Comparison of ENCODE assay signal across 27 cellular contexts in the genomic region with DNA sequence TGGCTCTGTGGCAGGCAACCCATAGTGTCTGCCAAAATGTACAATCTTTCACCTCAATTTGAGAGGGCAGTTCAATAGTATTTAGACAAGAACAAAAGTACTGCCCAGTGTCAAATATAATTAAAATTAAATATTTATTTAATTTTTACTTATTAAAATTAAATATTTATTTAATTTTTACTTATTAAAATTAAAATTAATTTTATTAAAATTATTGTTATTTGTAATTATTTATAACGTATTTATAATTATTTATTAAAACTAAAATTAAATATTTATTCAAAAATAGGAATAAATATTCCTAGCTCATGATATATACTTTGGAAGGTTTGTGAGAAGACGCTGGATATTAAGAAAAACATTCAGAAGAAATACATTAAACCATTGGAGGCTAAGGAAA.
"Had no signal": no experiment of that assay in that cellular context is flagged by ENCODE, and none has a peak within 500 bp of the region (broad histone marks: within the 10 kb centered on the region; RNA-seq: fewer than 3 reads in every experiment).

No MANE protein-coding gene starts in this region.

- H3K36me3 ChIP-seq: ascending aorta, cardiac muscle cell, SJCRH30 had no signal

- ATAC-seq: activated CD4-positive, alpha-beta T cell treated with anti-CD3 and anti-CD28 coated beads for 36 hours; activated CD4-positive, CD25-positive, alpha-beta regulatory T cell treated with anti-CD3 and anti-CD28 coated beads, Interleukin-2, amount 50 U/mL, for 24 hours; activated CD8-positive, alpha-beta T cell treated with anti-CD3 and anti-CD28 coated beads, Interleukin-2, amount 10 ng/mL, durations not matched to agents 7 days and 5 days; PC-3 had no signal

- H3K27ac ChIP-seq: ascending aorta, cardiac muscle cell, SJCRH30, SK-N-MC had no signal

- H3K4me3 ChIP-seq: ascending aorta, cardiac muscle cell, SJCRH30, SK-N-MC had no signal

- H3K27me3 ChIP-seq: ascending aorta, cardiac muscle cell, SJCRH30 had no signal

- H3K9me3 ChIP-seq: ascending aorta, SJCRH30 had no signal

- DNase-seq: activated CD4-positive, alpha-beta T cell treated with anti-CD3 and anti-CD28 coated beads for 36 hours; activated CD4-positive, alpha-beta T cell treated with anti-CD3 and anti-CD28 coated beads, Interleukin-2, amount 10 ng/mL, durations not matched to agents 7 days and 5 days; activated CD4-positive, alpha-beta T cell treated with anti-CD3 and anti-CD28 coated beads, Interleukin-2, amount 50 U/mL, for 48 hours; activated CD8-positive, alpha-beta T cell treated with anti-CD3 and anti-CD28 coated beads, Interleukin-2, amount 10 ng/mL, durations not matched to agents 7 days and 5 days; activated gamma-delta T cell; activated naive CD4-positive, alpha-beta T cell treated with Interleukin-2 at 50 U/mL for 16 hours; activated naive CD8-positive, alpha-beta T cell treated with anti-CD3 and anti-CD28 coated beads, Interleukin-2, amount 10 ng/mL, durations not matched to agents 7 days and 5 days; activated T-cell treated with anti-CD3 and anti-CD28 coated beads, Interleukin-2, amount 50 U/mL, for 24 hours; amygdala; KG1; MM.1S; MV-4-11; NCI-H1092; NCI-H1417 treated with DMSO at 0.1 percent for 48 hours; NCI-H2029; NCI-H510A; NCI-H526; NCI-H748 treated with DMSO at 0.1 percent for 48 hours; NK-92 treated with Interleukin-12 subunit alpha and Interleukin-12 subunit beta, amount 100 ng/mL, for 24 hours; PC-3; SHP77; SJCRH30; T1000 had no signal
